ENCODE assay signal across 1 cellular context in genomic region chr1:22736496-22737088, GRCh38.
TF ChIP-seq lines count a peak whose summit lies in the region.

No MANE protein-coding gene starts in this region.

TF ChIP-seq in K562, 482 proteins besides CTCF, POLR2A, EP300 and RAD21:
- TF ChIP-seq ZNF318 (IDR thresholded peaks at IDR 0.05; ENCODE audit: borderline replicate concordance in 1 of 2, low read depth in 1 of 2): no peak
- TF ChIP-seq MITF (IDR thresholded peaks at IDR 0.05): no peak
- TF ChIP-seq PBX2 (CRISPR knock-in tag; IDR thresholded peaks at IDR 0.05; ENCODE audit: low read depth): no peak
- TF ChIP-seq PBX2 (tag; conservative IDR thresholded peaks at IDR 0.05; ENCODE audit: low read depth): no peak
- no peak for TF ChIP-seq SAP30 (IDR thresholded peaks at IDR 0.05; ENCODE audit: borderline replicate concordance, insufficient read depth, low read depth, low read length, poor library complexity, severe bottlenecking)
- no peak for TF ChIP-seq CEBPG (CRISPR knock-in tag; IDR thresholded peaks at IDR 0.05)
- no peak for TF ChIP-seq CEBPG (tag; conservative IDR thresholded peaks at IDR 0.05 in 1 of 2, IDR thresholded peaks at IDR 0.05 in 1 of 2)
- TF ChIP-seq ZNF165 (CRISPR knock-in tag; IDR thresholded peaks at IDR 0.05; ENCODE audit: borderline replicate concordance): no peak
- no peak for TF ChIP-seq GATAD2A (IDR thresholded peaks at IDR 0.05)
- TF ChIP-seq HDAC2 (IDR thresholded peaks at IDR 0.05): no peak
- no peak for TF ChIP-seq L3MBTL2 (IDR thresholded peaks at IDR 0.05)
- TF ChIP-seq KAT7 (CRISPR knock-in tag; IDR thresholded peaks at IDR 0.05; ENCODE audit: borderline replicate concordance): no peak
- no peak for TF ChIP-seq ZNF589 (CRISPR knock-in tag; IDR thresholded peaks at IDR 0.05; ENCODE audit: low read depth)
- TF ChIP-seq ZNF668 (CRISPR knock-in tag; IDR thresholded peaks at IDR 0.05): no peak
- TF ChIP-seq MCM5 (IDR thresholded peaks at IDR 0.05; ENCODE audit: low read depth): no peak
- no peak for TF ChIP-seq JUN (IDR thresholded peaks at IDR 0.05; ENCODE audit: borderline replicate concordance, low read depth, low read length)
- TF ChIP-seq JUN (CRISPR knock-in tag; IDR thresholded peaks at IDR 0.05; ENCODE audit: borderline replicate concordance): no peak
- no peak for TF ChIP-seq BMI1 (IDR thresholded peaks at IDR 0.05; ENCODE audit: low read length)
